22 cellular contexts compared by ENCODE assay signal in the genomic region with DNA sequence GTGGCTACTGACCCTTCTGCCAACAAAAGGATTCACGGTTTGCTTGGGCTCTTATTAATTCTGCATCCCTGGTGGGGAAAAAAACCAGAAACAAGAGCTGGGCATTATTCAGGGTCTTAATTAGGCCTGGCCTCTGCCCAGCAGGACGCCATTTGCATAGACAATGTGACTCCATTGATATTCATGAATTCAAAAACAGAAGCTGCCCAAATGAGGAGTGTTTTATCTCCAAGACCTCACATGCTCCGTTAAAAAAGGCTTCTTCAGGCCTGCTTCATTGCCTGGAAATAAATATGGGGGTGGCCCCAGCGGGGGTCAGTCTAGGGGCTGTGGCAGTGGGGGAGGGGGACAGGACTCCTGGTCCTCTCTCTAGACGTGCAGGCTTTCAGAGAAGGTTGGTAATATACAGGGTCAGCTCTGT.
DNase-seq lines count a peak whose midpoint lies in the region; ATAC-seq lines count a peak whose summit lies in the region.
"Had no signal": no experiment of that assay in that cellular context is flagged by ENCODE, and none has a peak within 500 bp of the region (broad histone marks: within the 10 kb centered on the region; RNA-seq: fewer than 3 reads in every experiment).

No MANE protein-coding gene starts in this region.

- DNase-seq in DMS 273 (lab: John Stamatoyannopoulos, UW; ENCODE audit: unreplicated experiment): peak; percentile 67
- DNase-seq in DMS 273 treated with DMSO at 0.1 percent for 48 hours (lab: John Stamatoyannopoulos, UW): no peak
- DNase-seq in anterior cingulate cortex (lab: John Stamatoyannopoulos, UW): peak in 34 of 58 donors; percentile 9 to 68 (median 31)
- DNase-seq in retina: peak; percentile 82
- DNase-seq in T1000 (lab: John Stamatoyannopoulos, UW): no peak
- DNase-seq: activated CD4-positive, alpha-beta T cell treated with anti-CD3 and anti-CD28 coated beads, Interleukin-2, amount 10 ng/mL, durations not matched to agents 7 days and 5 days; activated CD8-positive, alpha-beta memory T cell treated with anti-CD3 and anti-CD28 coated beads, Interleukin-2, amount 50 U/mL, for 4 hours; activated effector memory CD4-positive, alpha-beta T cell treated with Interleukin-2 at 50 U/mL for 16 hours; activated naive CD8-positive, alpha-beta T cell treated with anti-CD3 and anti-CD28 coated beads, Interleukin-2, amount 50 U/mL, for 24 hours; BE2C; heart left ventricle; MM.1S; natural killer cell; NCI-H1436; stimulated activated CD4-positive, alpha-beta T cell treated with anti-CD3 and anti-CD28 coated beads, Interleukin-2, amount 100 ng/mL, for 48 hours; stimulated activated naive CD8-positive, alpha-beta T cell treated with anti-CD3 and anti-CD28 coated beads, Interleukin-15, Interleukin-2, amounts not matched to agents 100 U/mL and 50 U/mL, for 24 hours; T-helper 1 cell; transverse colon had no signal

- no peaks in the 10 kb centered on the region for H3K36me3 ChIP-seq in iPS-18a (ENCODE audit: control insufficient read depth, low read depth, low read length)
- H3K36me3 ChIP-seq: BE2C, transverse colon had no signal

- no peaks in the 10 kb centered on the region for H3K27me3 ChIP-seq in iPS-18a (ENCODE audit: control insufficient read depth, insufficient read depth, low read length)
- H3K27me3 ChIP-seq: BE2C, heart left ventricle, transverse colon had no signal

- peak overlapping the region; percentile 30 for H3K4me3 ChIP-seq in iPS-18a (ENCODE audit: low read length)
- H3K4me3 ChIP-seq: heart left ventricle, transverse colon had no signal

- H3K9ac ChIP-seq in iPS-18a (ENCODE audit: low read length): peak overlapping the region; percentile 12

- no peaks in the 10 kb centered on the region for H3K9me3 ChIP-seq in iPS-18a (ENCODE audit: control insufficient read depth, low read depth, low read length)
- H3K9me3 ChIP-seq: BE2C, heart left ventricle, transverse colon had no signal

- peaks cover 22% of the 10 kb centered on the region for H3K4me1 ChIP-seq in iPS-18a (ENCODE audit: control insufficient read depth, low read depth, low read length)
- H3K4me1 ChIP-seq: BE2C, heart left ventricle, transverse colon had no signal

- peak overlapping the region; percentile 42 for H3K27ac ChIP-seq in iPS-18a (ENCODE audit: low read length)
- H3K27ac ChIP-seq: 22Rv1, heart left ventricle, transverse colon had no signal

- ATAC-seq in GM21515 (IDR thresholded peaks at IDR 0.05; ENCODE audit: unreplicated experiment) (no peak), HG02938 (IDR thresholded peaks at IDR 0.05; ENCODE audit: unreplicated experiment) (no peak)
- ATAC-seq: activated naive CD8-positive, alpha-beta T cell treated with anti-CD3 and anti-CD28 coated beads, Interleukin-2, amount 50 U/mL, for 24 hours; stimulated activated naive CD8-positive, alpha-beta T cell treated with anti-CD3 and anti-CD28 coated beads, Interleukin-15, Interleukin-2, amounts not matched to agents 100 U/mL and 50 U/mL, for 24 hours had no signal

Comparison
In these comparisons a context has a peak if more than half of its experiments do, and no peak if none do; other contexts are left out.
1. DNase-seq: peak in DMS 273 (single experiment), anterior cingulate cortex (34 of 58) and retina (single experiment); none in DMS 273 treated with DMSO at 0.1 percent for 48 hours (single experiment) and T1000 (single experiment).